23 cellular contexts compared by ENCODE assay signal in the genomic region with DNA sequence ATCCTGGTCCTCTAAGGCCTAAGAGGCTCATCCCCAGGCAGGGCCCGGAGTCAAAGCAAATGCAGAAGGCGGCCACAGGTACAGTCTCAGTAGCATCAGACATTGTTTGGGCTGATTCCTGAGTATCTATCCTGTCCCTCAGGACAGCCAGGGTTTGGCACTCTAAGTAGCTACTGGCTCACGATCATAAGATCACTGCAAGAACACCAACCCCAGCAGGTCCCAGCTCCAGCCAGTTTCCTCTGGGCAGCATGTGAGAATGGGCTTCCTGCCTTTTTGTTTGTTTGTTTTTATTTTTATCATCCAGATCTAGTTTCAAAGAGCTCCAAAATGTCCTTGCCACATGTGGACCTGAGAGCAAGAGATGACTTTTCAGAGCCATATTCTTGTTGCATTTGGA.
"Had no signal": no experiment of that assay in that cellular context is flagged by ENCODE, and none has a peak within 500 bp of the region (broad histone marks: within the 10 kb centered on the region; RNA-seq: fewer than 3 reads in every experiment).

No MANE protein-coding gene starts in this region.

- H3K27me3 ChIP-seq: breast epithelium, Peyer's patch had no signal

- H3K4me3 ChIP-seq: breast epithelium, Peyer's patch had no signal

- H3K9me3 ChIP-seq: breast epithelium, Peyer's patch had no signal

- H3K36me3 ChIP-seq: breast epithelium had no signal

- ATAC-seq: activated CD8-positive, alpha-beta memory T cell treated with anti-CD3 and anti-CD28 coated beads, Interleukin-2, amount 10 ng/mL, durations not matched to agents 7 days and 5 days had no signal

- DNase-seq: activated B cell treated with CpG ODN at 0.5 μM for 24 hours; activated CD4-positive, alpha-beta T cell treated with anti-CD3 and anti-CD28 coated beads for 1 hour; activated CD4-positive, alpha-beta T cell treated with anti-CD3 and anti-CD28 coated beads, Interleukin-2, amount 10 ng/mL, durations not matched to agents 24 days and 14 days; activated CD4-positive, alpha-beta T cell treated with anti-CD3 and anti-CD28 coated beads, Interleukin-2, amount 50 U/mL, for 48 hours; activated CD8-positive, alpha-beta memory T cell treated with anti-CD3 and anti-CD28 coated beads, Interleukin-2, amount 10 ng/mL, durations not matched to agents 7 days and 5 days; activated effector memory CD4-positive, alpha-beta T cell treated with Interleukin-2 at 50 U/mL for 16 hours; activated naive CD4-positive, alpha-beta T cell; activated T-cell treated with anti-CD3 and anti-CD28 coated beads, Interleukin-2, amount 50 U/mL, for 24 hours; aorta; central memory CD4-positive, alpha-beta T cell; MM.1S; NCI-H1105; NCI-H1436; NCI-H1694 treated with DMSO at 0.1 percent for 48 hours; NCI-H2029 treated with DMSO at 0.1 percent for 48 hours; NCI-H345; NCI-H510A; NCI-H526 treated with DMSO at 0.1 percent for 48 hours; NCI-H82; Peyer's patch; SHP77 treated with DMSO at 0.1 percent for 48 hours had no signal

- H3K4me1 ChIP-seq: breast epithelium had no signal

- H3K27ac ChIP-seq: breast epithelium, Peyer's patch, RWPE1 had no signal
